In genomic region chr1:211606914-211607751, GRCh38 we compare ENCODE assay signal across 9 cellular contexts. TPM values are rescaled to one million over a fixed set of nuclear protein-coding genes. Genes with fewer than 3 reads are reported as not detected.
A peak's percentile ranks its signal among the peaks of the same experiment; 100 is the strongest.
DNase-seq lines count a peak whose midpoint lies in the region; ATAC-seq and TF ChIP-seq lines count a peak whose summit lies in the region.
"Had no signal": no experiment of that assay in that cellular context is flagged by ENCODE, and none has a peak within 500 bp of the region (broad histone marks: within the 10 kb centered on the region; RNA-seq: fewer than 3 reads in every experiment).

No MANE protein-coding gene starts in this region.

- H3K9me3 ChIP-seq in heart left ventricle, result no peaks in the 10 kb centered on the region

- peak overlapping the region in 7 of 12 donors; percentile 13 to 55 (median 21) for H3K4me3 ChIP-seq in heart left ventricle

- H3K27ac ChIP-seq in heart left ventricle, result peak overlapping the region in 6 of 12 donors; percentile 4 to 93 (median 34)
- H3K27ac ChIP-seq: C4-2B had no signal

- no peaks in the 10 kb centered on the region for H3K27me3 ChIP-seq in heart left ventricle

- no peak for TF ChIP-seq CTCF in heart left ventricle (IDR thresholded peaks at IDR 0.05)

- TF ChIP-seq POLR2A in heart left ventricle (IDR thresholded peaks at IDR 0.05), result no peak

- no peaks in the 10 kb centered on the region for H3K36me3 ChIP-seq in heart left ventricle

- WGBS in heart left ventricle, 4 donors, result 75 to 83% (median 77%) methylated on average over 12 of the region's 12 CpGs

- peak; percentile 13 for DNase-seq in activated naive CD4-positive, alpha-beta T cell treated with Interleukin-2 at 50 U/mL for 16 hours
- DNase-seq in activated naive CD4-positive, alpha-beta T cell treated with anti-CD3 and anti-CD28 coated beads, Interleukin-2, amount 50 U/mL, for 16 hours, result no peak
- DNase-seq in RPMI8226 (peak; percentile 32), heart left ventricle (peak in 3 of 5 donors; percentile 33 to 55 (median 41)), DMS153 treated with DMSO at 0.1 percent for 48 hours (lab: John Stamatoyannopoulos, UW; ENCODE audit: unreplicated experiment) (no peak), SW480 (ENCODE audit: low spot score) (no peak), HT-29 (ENCODE audit: low spot score) (no peak)

- intact Hi-C loops in heart left ventricle (cut with DNase I), result no loop called here

- peaks cover 0 to 67% (median 4%) of the 10 kb centered on the region in 12 donors for H3K4me1 ChIP-seq in heart left ventricle

- ATAC-seq in HG02938 (IDR thresholded peaks at IDR 0.05; ENCODE audit: unreplicated experiment), result peak; percentile 86
- ATAC-seq in heart left ventricle, result peak in 3 of 4 donors; percentile 49 to 72 (median 61)

RNA-seq across cellular contexts. Expression of gene SLC30A1, which starts 28.2 kb away (rescaled TPM):
- total RNA-seq in heart left ventricle, result 10 to 100 TPM in 7 of 9 donors, 1 to 10 TPM in 2; 8.6 to 29.2 (median 16.2) TPM
- 1 to 10 TPM; 2.8 to 4.2 TPM for polyA plus RNA-seq in heart left ventricle
- 8.1 and 8.6 TPM in 2 replicates for total RNA-seq in HT-29 (2014; rRNA removed; shearing (Covaris generic))

Comparison
In these comparisons a context has a peak if more than half of its experiments do, and no peak if none do; other contexts are left out.
1. DNase-seq: peak in activated naive CD4-positive, alpha-beta T cell treated with Interleukin-2 at 50 U/mL for 16 hours (single experiment), RPMI8226 (single experiment) and heart left ventricle (3 of 5); none in activated naive CD4-positive, alpha-beta T cell treated with anti-CD3 and anti-CD28 coated beads, Interleukin-2, amount 50 U/mL, for 16 hours (single experiment), DMS153 treated with DMSO at 0.1 percent for 48 hours (single experiment), SW480 (single experiment) and HT-29 (single experiment).